In the genomic region with DNA sequence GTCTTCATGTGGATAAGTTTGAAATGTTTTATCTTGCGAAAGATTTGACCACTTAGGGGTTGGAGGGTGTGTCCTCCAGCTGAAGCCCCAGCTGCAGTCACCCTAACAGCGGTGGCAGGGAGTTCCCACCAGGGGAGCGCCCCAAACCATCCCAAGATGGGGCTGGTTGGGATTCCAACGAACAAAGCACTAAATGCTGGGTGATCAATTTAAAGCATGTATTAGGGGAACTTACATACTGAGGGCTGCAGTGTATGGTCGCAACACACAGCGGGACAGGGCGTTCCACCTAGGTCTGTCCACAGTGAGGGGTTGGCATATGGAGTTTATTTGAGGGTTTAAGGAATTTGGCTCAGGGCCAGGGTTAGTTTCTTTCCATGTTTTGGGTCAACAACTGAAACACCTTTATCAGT, we compare ENCODE assay signal across 10 cellular contexts. TPM values are rescaled to one million over a fixed set of nuclear protein-coding genes. Genes with fewer than 3 reads are reported as not detected.
A peak's percentile ranks its signal among the peaks of the same experiment; 100 is the strongest.
DNase-seq lines count a peak whose midpoint lies in the region; ATAC-seq and TF ChIP-seq lines count a peak whose summit lies in the region.
"Had no signal": no experiment of that assay in that cellular context is flagged by ENCODE, and none has a peak within 500 bp of the region (broad histone marks: within the 10 kb centered on the region; RNA-seq: fewer than 3 reads in every experiment).

No MANE protein-coding gene starts in this region.

- H3K27me3 Mint-ChIP-seq in chondrocyte (ENCODE audit: low read depth) = no peaks in the 10 kb centered on the region

- peaks cover 4% of the 10 kb centered on the region for H3K36me3 Mint-ChIP-seq in chondrocyte (ENCODE audit: low read depth)

- CTCF ChIA-PET in HEK293T (lab: Yijun Ruan, JAX) = no interaction called here

- intact Hi-C loops in posterior vena cava (cut with DNase I) = no loop called here

- H3K27ac Mint-ChIP-seq in chondrocyte (ENCODE audit: unreplicated experiment) = no peak overlapping the region

- no peak for DNase-seq in GM12864 (ENCODE audit: low read depth)
- peak; percentile 75 for DNase-seq in MV-4-11 (lab: John Stamatoyannopoulos, UW)
- no peak for DNase-seq in chondrocyte (ENCODE audit: low spot score)
- DNase-seq in posterior vena cava (ENCODE audit: low spot score) = peak; percentile 29
- no peak for DNase-seq in activated T-cell treated with anti-CD3 and anti-CD28 coated beads, Interleukin-2, amount 50 U/mL, for 1 hour
- DNase-seq in HEK293T (ENCODE audit: extremely low spot score) = no peak
- DNase-seq: activated CD4-positive, alpha-beta T cell treated with anti-CD3 and anti-CD28 coated beads for 1 hour; activated naive CD4-positive, alpha-beta T cell; stimulated activated naive CD4-positive, alpha-beta T cell had no signal

- no peak for ATAC-seq in HG02884 (IDR thresholded peaks at IDR 0.05; ENCODE audit: unreplicated experiment)

- H3K9me3 Mint-ChIP-seq in chondrocyte (ENCODE audit: low read depth) = no peaks in the 10 kb centered on the region

- no peak overlapping the region for H3K4me3 Mint-ChIP-seq in chondrocyte (ENCODE audit: unreplicated experiment)

- H3K4me3 ChIP-seq in GM12864 (ENCODE audit: low read depth, low read length) = no peak overlapping the region

- TF ChIP-seq CTCF in GM12864 (IDR thresholded peaks at IDR 0.05; ENCODE audit: low read depth, low read length, missing control alignments) (peak; percentile 13), chondrocyte (IDR thresholded peaks at IDR 0.05) (peak; percentile 39)

- POLR2A ChIA-PET in HEK293T (lab: Yijun Ruan, JAX) = interaction anchor here (0.6 kb wide), 1 partner anchor 1472 kb away, joined by 3 read pairs; a partner anchor contains a TSS

- H3K4me1 Mint-ChIP-seq in chondrocyte (ENCODE audit: low read depth) = no peaks in the 10 kb centered on the region

TF ChIP-seq in HEK293T, 16 proteins besides CTCF, POLR2A, EP300 and RAD21:
- TF ChIP-seq SUZ12 (IDR thresholded peaks at IDR 0.05) (no peak), ZNF384 (IDR thresholded peaks at IDR 0.05) (no peak), ARNT (IDR thresholded peaks at IDR 0.05) (no peak), SP1 (IDR thresholded peaks at IDR 0.05) (no peak), NFRKB (IDR thresholded peaks at IDR 0.05) (no peak), TARDBP (IDR thresholded peaks at IDR 0.05) (no peak), HDGF (IDR thresholded peaks at IDR 0.05; ENCODE audit: borderline replicate concordance) (no peak), FOXA1 (IDR thresholded peaks at IDR 0.05) (no peak), FOXM1 (IDR thresholded peaks at IDR 0.05; ENCODE audit: borderline replicate concordance) (no peak), CTBP1 (IDR thresholded peaks at IDR 0.05; ENCODE audit: borderline replicate concordance) (no peak), ELF4 (IDR thresholded peaks at IDR 0.05) (no peak), L3MBTL2 (conservative IDR thresholded peaks at IDR 0.05) (no peak), FOXK2 (IDR thresholded peaks at IDR 0.05) (no peak), BHLHE40 (IDR thresholded peaks at IDR 0.05; ENCODE audit: borderline replicate concordance) (no peak), LEF1 (IDR thresholded peaks at IDR 0.05; ENCODE audit: borderline replicate concordance) (no peak)
- TF ChIP-seq, protein P1, sequence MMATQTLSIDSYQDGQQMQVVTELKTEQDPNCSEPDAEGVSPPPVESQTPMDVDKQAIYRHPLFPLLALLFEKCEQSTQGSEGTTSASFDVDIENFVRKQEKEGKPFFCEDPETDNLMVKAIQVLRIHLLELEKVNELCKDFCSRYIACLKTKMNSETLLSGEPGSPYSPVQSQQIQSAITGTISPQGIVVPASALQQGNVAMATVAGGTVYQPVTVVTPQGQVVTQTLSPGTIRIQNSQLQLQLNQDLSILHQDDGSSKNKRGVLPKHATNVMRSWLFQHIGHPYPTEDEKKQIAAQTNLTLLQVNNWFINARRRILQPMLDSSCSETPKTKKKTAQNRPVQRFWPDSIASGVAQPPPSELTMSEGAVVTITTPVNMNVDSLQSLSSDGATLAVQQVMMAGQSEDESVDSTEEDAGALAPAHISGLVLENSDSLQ (IDR thresholded peaks at IDR 0.05) = no peak
TF ChIP-seq in HEK293T: peak in this region for 0.

RNA-seq across cellular contexts. Expression of a gene that starts 26.3 kb away (rescaled TPM):
- total RNA-seq in chondrocyte (3.5 to 4.8 TPM (median 4.7 TPM) in 3 replicates), posterior vena cava (1 to 10 TPM; 5.2 to 6.0 TPM)

RNA-seq across cellular contexts. Expression of a gene that starts 43.9 kb away (rescaled TPM):
- total RNA-seq in chondrocyte (0.15 TPM in 1 of 3 replicates, not detected in the others), posterior vena cava (under 1 TPM in 1 of 2 donors, not detected in 1; 0.19 TPM)

Comparison
In these comparisons a context has a peak if more than half of its experiments do, and no peak if none do; other contexts are left out.
1. DNase-seq: peak in MV-4-11 (single experiment) and posterior vena cava (single experiment); none in GM12864 (single experiment), chondrocyte (single experiment), activated T-cell treated with anti-CD3 and anti-CD28 coated beads, Interleukin-2, amount 50 U/mL, for 1 hour (single experiment) and HEK293T (single experiment).